Comparison of ENCODE assay signal across 8 cellular contexts in genomic region chr6:88165877-88166492, GRCh38. TPM values are rescaled to one million over a fixed set of nuclear protein-coding genes. Genes with fewer than 3 reads are reported as not detected.
DNase-seq lines count a peak whose midpoint lies in the region; ATAC-seq, FAIRE-seq and TF ChIP-seq lines count a peak whose summit lies in the region.

CNR1 (minus strand) TSS chr6:88166347; CDS start chr6:88145274, 21,073 bp downstream.

- in situ Hi-C loops in transverse colon (cut with MboI; ENCODE audit: low pct_ligation_motif_present in 1 of 4, low pct_unique_long_range_greater_than_20kb in 1 of 4, low sequenced_read_pairs in 3 of 4), result no loop called here

- no peaks in the 10 kb centered on the region for H3K36me3 ChIP-seq in RWPE2 (ENCODE audit: low read depth)
- no peaks in the 10 kb centered on the region for H3K36me3 ChIP-seq in duodenal mucosa (ENCODE audit: control insufficient read depth in 1 of 2, insufficient read depth in 2 of 2, low read length in 2 of 2)
- H3K36me3 ChIP-seq in transverse colon, result no peaks in the 10 kb centered on the region

- H3K27me3 ChIP-seq in RWPE2 (ENCODE audit: insufficient read depth, poor library complexity, severe bottlenecking) (peaks cover 87% of the 10 kb centered on the region), duodenal mucosa (ENCODE audit: control insufficient read depth in 1 of 2, insufficient read depth in 2 of 2, low read length in 2 of 2) (peaks cover 45 to 58% of the 10 kb centered on the region in 2 donors), transverse colon (peaks cover 62% of the 10 kb centered on the region)

- FAIRE-seq in H54 (lab: Jason Lieb, UNC), result no peak

- H3K9me3 ChIP-seq in RWPE2 (ENCODE audit: severe bottlenecking) (no peaks in the 10 kb centered on the region), duodenal mucosa (ENCODE audit: control insufficient read depth in 1 of 2, low read length in 2 of 2) (no peaks in the 10 kb centered on the region), transverse colon (no peaks in the 10 kb centered on the region)

- ATAC-seq in GM19455 (IDR thresholded peaks at IDR 0.05; ENCODE audit: unreplicated experiment), result peak; percentile 55
- ATAC-seq in HG03565 (IDR thresholded peaks at IDR 0.05; ENCODE audit: unreplicated experiment), result peak; percentile 35
- peak; percentile 68 for ATAC-seq in RWPE2 (ENCODE audit: low read depth)

- peak within 1 kb of the TSS; percentile 27 for H3K4me3 ChIP-seq in RWPE2 (ENCODE audit: severe bottlenecking)
- peak within 1 kb of the TSS; percentile 42 to 58 for H3K4me3 ChIP-seq in duodenal mucosa (ENCODE audit: low read depth in 1 of 2, low read length in 2 of 2)
- H3K4me3 ChIP-seq in transverse colon, result peak within 1 kb of the TSS; percentile 40 to 72 (median 48)

- DNase-seq in ELF-1 (ENCODE audit: low read depth, low spot score) (peak; percentile 76), RWPE2 (ENCODE audit: low spot score) (no peak), mesenteric fat pad (ENCODE audit: low spot score) (no peak), transverse colon (peak; percentile 84), H54 (ENCODE audit: insufficient read length, low spot score) (no peak)

- H3K27ac ChIP-seq in RWPE2 (ENCODE audit: poor library complexity, severe bottlenecking), result no peak within 1 kb of the TSS
- H3K27ac ChIP-seq in duodenal mucosa (ENCODE audit: low read depth, low read length), result no peak within 1 kb of the TSS
- H3K27ac ChIP-seq in transverse colon, result peak within 1 kb of the TSS; percentile 60 to 75 (median 66)

- no peak for TF ChIP-seq CTCF in RWPE2 (IDR thresholded peaks at IDR 0.05; ENCODE audit: poor library complexity, severe bottlenecking)
- peak in 2 of 5 experiments; percentile 16 to 30 for TF ChIP-seq CTCF in transverse colon (IDR thresholded peaks at IDR 0.05)

- 1% methylated on average over 60 of the region's 76 CpGs; no CpG with 5 or more reads in 1 of the 2 donors for WGBS in transverse colon (ENCODE audit: low coverage in 1 of 2), 2 donors

- no peak for TF ChIP-seq EP300 in transverse colon (IDR thresholded peaks at IDR 0.05; ENCODE audit: low read depth)

- intact Hi-C loops in transverse colon (cut with DNase I; ENCODE audit: low total_unique reads), result loop anchor here (10.0 kb wide), 1 partner anchor 231 kb away; no protein-coding TSS in a partner anchor

- TF ChIP-seq POLR2A in transverse colon (IDR thresholded peaks at IDR 0.05) (no peak), H54 (IDR thresholded peaks at IDR 0.05; ENCODE audit: low read depth, low read length) (no peak)

- H3K4me1 ChIP-seq in RWPE2 (ENCODE audit: insufficient read depth, poor library complexity, severe bottlenecking) (no peaks in the 10 kb centered on the region), duodenal mucosa (ENCODE audit: control insufficient read depth in 1 of 2, insufficient read depth in 2 of 2, low read length in 2 of 2) (peaks cover 0 to 8% of the 10 kb centered on the region in 2 donors), transverse colon (peaks cover 0 to 24% (median 7%) of the 10 kb centered on the region in 4 donors)

- no peak within 1 kb of the TSS for H3K9ac ChIP-seq in duodenal mucosa (ENCODE audit: low read depth in 1 of 2, low read length in 2 of 2)

RNA-seq across cellular contexts. Expression of gene CNR1, which starts in this region (rescaled TPM):
- total RNA-seq in mesenteric fat pad (16.7 TPM), transverse colon (10 to 100 TPM in 2 of 4 donors, 1 to 10 TPM in 2; 6.4 to 16.1 (median 9.5) TPM)

Comparison
In these comparisons a context has a peak if more than half of its experiments do, and no peak if none do; other contexts are left out.
1. DNase-seq: peak in ELF-1 (single experiment) and transverse colon (single experiment); none in RWPE2 (single experiment), mesenteric fat pad (single experiment) and H54 (single experiment).
2. H3K27ac ChIP-seq: peak in transverse colon (4 of 4); none in RWPE2 (single experiment) and duodenal mucosa (single experiment).
3. Peak in every context shown above with its lines, with median percentiles within 50 percentile points of each other: ATAC-seq and H3K4me3 ChIP-seq.